8 cellular contexts compared by ENCODE assay signal in the genomic region with DNA sequence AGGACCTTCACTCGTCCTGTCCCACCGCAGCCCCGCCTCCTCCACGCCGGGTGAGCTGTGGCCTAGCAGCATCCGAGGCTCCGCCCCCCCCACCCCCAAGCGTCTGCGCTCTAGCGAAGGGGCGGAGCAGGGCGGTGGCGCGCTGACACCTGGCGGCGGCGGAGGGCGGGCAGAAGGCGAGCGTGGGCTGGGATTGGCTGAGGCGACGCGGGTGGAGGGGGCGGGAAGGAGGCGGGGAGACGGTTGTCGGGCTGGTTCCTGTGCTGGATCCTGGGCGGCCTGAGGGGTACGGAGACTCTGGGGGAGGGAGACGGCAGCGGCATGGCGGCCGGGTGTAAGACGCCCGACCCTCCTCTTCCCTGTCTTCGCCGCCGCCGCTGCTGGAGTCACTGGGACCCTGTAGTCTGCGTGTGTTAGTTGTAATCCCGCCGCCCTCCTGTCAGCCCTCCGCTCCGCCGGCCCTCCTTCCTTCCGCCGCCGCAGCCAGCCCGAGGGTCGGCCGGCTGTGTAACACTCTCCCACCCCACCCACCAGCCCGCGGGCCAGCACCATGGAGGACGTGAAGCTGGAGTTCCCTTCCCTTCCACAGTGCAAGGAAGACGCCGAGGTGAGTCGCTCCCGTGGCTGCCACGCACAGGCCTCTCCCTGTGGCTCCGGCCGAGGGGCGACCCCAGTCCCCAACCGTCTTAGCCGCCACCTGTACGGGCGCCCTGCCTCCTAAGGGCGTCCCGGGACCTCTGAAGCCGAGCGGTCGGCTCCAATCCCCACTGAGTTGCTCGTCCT. TPM values are rescaled to one million over a fixed set of nuclear protein-coding genes. Genes with fewer than 3 reads are reported as not detected.
DNase-seq lines count a peak whose midpoint lies in the region; ATAC-seq, FAIRE-seq and TF ChIP-seq lines count a peak whose summit lies in the region.

A gene with protein sequence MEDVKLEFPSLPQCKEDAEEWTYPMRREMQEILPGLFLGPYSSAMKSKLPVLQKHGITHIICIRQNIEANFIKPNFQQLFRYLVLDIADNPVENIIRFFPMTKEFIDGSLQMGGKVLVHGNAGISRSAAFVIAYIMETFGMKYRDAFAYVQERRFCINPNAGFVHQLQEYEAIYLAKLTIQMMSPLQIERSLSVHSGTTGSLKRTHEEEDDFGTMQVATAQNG (plus strand): TSS at position 242 of the 783 bp plus-strand sequence. CDS start 309 bp downstream, at position 551.

- CTCF ChIA-PET in RWPE1 (lab: Yijun Ruan, JAX): interaction anchor here (0.6 kb wide), 1 partner anchor 99 kb away, joined by 3 read pairs; no protein-coding TSS in a partner anchor

- H3K27ac ChIP-seq in RWPE1: peak within 1 kb of the TSS; percentile 82

- ATAC-seq in activated T-helper 17 cell treated with anti-CD3 and anti-CD28 coated beads, Interleukin-2, amount 50 U/mL, for 72 hours (replicated peaks): peak; percentile 98
- ATAC-seq in naive thymus-derived CD8-positive, alpha-beta T cell: peak; percentile 92 to 93
- peak; percentile 93 to 96 for ATAC-seq in stimulated activated naive B cell treated with anti-CD40 and anti-IgM and Interleukin-4, amounts not matched to agents 10 μg/mL and 1 μg/mL and 100 μg/mL, for 72 hours (replicated peaks)

- H3K4me3 ChIP-seq in fibroblast of mammary gland (ENCODE audit: control insufficient read depth, low read depth, low read length): peak within 1 kb of the TSS; percentile 93

- TF ChIP-seq POLR2A in H54 (IDR thresholded peaks at IDR 0.05; ENCODE audit: low read depth, low read length): peak; percentile 81

- no peak for TF ChIP-seq CTCF in RWPE1 (conservative IDR thresholded peaks at IDR 0.05; ENCODE audit: low read depth)
- TF ChIP-seq CTCF in fibroblast of mammary gland (conservative IDR thresholded peaks at IDR 0.05; ENCODE audit: control insufficient read depth, insufficient read depth, low read depth, low read length): no peak

- peak; percentile 86 for FAIRE-seq in H54 (lab: Jason Lieb, UNC)

- H3K4me1 Mint-ChIP-seq in activated T-helper 17 cell treated with anti-CD3 and anti-CD28 coated beads, Interleukin-2, amount 50 U/mL, for 72 hours: peaks cover 22% of the 10 kb centered on the region
- H3K4me1 Mint-ChIP-seq in naive thymus-derived CD8-positive, alpha-beta T cell: peaks cover 12 to 52% (median 26%) of the 10 kb centered on the region in 4 donors
- H3K4me1 Mint-ChIP-seq in stimulated activated naive B cell treated with anti-CD40 and anti-IgM and Interleukin-4, amounts not matched to agents 10 μg/mL and 1 μg/mL and 100 μg/mL, for 72 hours: peaks cover 11 to 37% of the 10 kb centered on the region in 2 donors

- DNase-seq in EL (peak; percentile 99), H54 (ENCODE audit: insufficient read length, low spot score) (peak; percentile 76), LoVo (ENCODE audit: low spot score) (peak; percentile 97), RWPE1 (ENCODE audit: low spot score) (peak; percentile 93), fibroblast of mammary gland (ENCODE audit: low read depth) (peak; percentile 96)
- DNase-seq in naive thymus-derived CD8-positive, alpha-beta T cell: peak; percentile 89 to 98 (median 96)
- DNase-seq in stimulated activated naive B cell treated with anti-CD40 and anti-IgM and Interleukin-4, amounts not matched to agents 10 μg/mL and 1 μg/mL and 100 μg/mL, for 72 hours: peak; percentile 96

- H3K36me3 Mint-ChIP-seq in activated T-helper 17 cell treated with anti-CD3 and anti-CD28 coated beads, Interleukin-2, amount 50 U/mL, for 72 hours (ENCODE audit: low read depth): peaks cover 65% of the 10 kb centered on the region
- H3K36me3 Mint-ChIP-seq in naive thymus-derived CD8-positive, alpha-beta T cell: peaks cover 7 to 57% (median 19%) of the 10 kb centered on the region in 3 donors
- H3K36me3 Mint-ChIP-seq in stimulated activated naive B cell treated with anti-CD40 and anti-IgM and Interleukin-4, amounts not matched to agents 10 μg/mL and 1 μg/mL and 100 μg/mL, for 72 hours: peaks cover 22 to 37% of the 10 kb centered on the region in 2 donors

- peak within 1 kb of the TSS; percentile 81 for H3K27ac Mint-ChIP-seq in activated T-helper 17 cell treated with anti-CD3 and anti-CD28 coated beads, Interleukin-2, amount 50 U/mL, for 72 hours
- peak within 1 kb of the TSS; percentile 86 to 97 (median 93) for H3K27ac Mint-ChIP-seq in naive thymus-derived CD8-positive, alpha-beta T cell
- H3K27ac Mint-ChIP-seq in stimulated activated naive B cell treated with anti-CD40 and anti-IgM and Interleukin-4, amounts not matched to agents 10 μg/mL and 1 μg/mL and 100 μg/mL, for 72 hours: peak within 1 kb of the TSS; percentile 94

- peak within 1 kb of the TSS; percentile 92 for H3K4me3 Mint-ChIP-seq in activated T-helper 17 cell treated with anti-CD3 and anti-CD28 coated beads, Interleukin-2, amount 50 U/mL, for 72 hours
- peak within 1 kb of the TSS; percentile 90 to 97 (median 93) for H3K4me3 Mint-ChIP-seq in naive thymus-derived CD8-positive, alpha-beta T cell
- H3K4me3 Mint-ChIP-seq in stimulated activated naive B cell treated with anti-CD40 and anti-IgM and Interleukin-4, amounts not matched to agents 10 μg/mL and 1 μg/mL and 100 μg/mL, for 72 hours: peak within 1 kb of the TSS; percentile 87 to 97

- no peaks in the 10 kb centered on the region for H3K9me3 Mint-ChIP-seq in activated T-helper 17 cell treated with anti-CD3 and anti-CD28 coated beads, Interleukin-2, amount 50 U/mL, for 72 hours
- no peaks in the 10 kb centered on the region for H3K9me3 Mint-ChIP-seq in naive thymus-derived CD8-positive, alpha-beta T cell
- no peaks in the 10 kb centered on the region for H3K9me3 Mint-ChIP-seq in stimulated activated naive B cell treated with anti-CD40 and anti-IgM and Interleukin-4, amounts not matched to agents 10 μg/mL and 1 μg/mL and 100 μg/mL, for 72 hours

- POLR2A ChIA-PET in RWPE1 (lab: Yijun Ruan, JAX; ENCODE audit: low non-redundant PET): no interaction called here
- POLR2A ChIA-PET in naive thymus-derived CD8-positive, alpha-beta T cell (lab: Charles Lee): interaction anchor here (0.7 to 4.7 kb wide), 10 partner anchors 8 to 423 kb away, joined by 3 to 54 read pairs (median 6); a partner anchor contains a TSS

- no peaks in the 10 kb centered on the region for H3K27me3 Mint-ChIP-seq in activated T-helper 17 cell treated with anti-CD3 and anti-CD28 coated beads, Interleukin-2, amount 50 U/mL, for 72 hours
- no peaks in the 10 kb centered on the region for H3K27me3 Mint-ChIP-seq in naive thymus-derived CD8-positive, alpha-beta T cell
- no peaks in the 10 kb centered on the region for H3K27me3 Mint-ChIP-seq in stimulated activated naive B cell treated with anti-CD40 and anti-IgM and Interleukin-4, amounts not matched to agents 10 μg/mL and 1 μg/mL and 100 μg/mL, for 72 hours

RNA-seq across cellular contexts. Expression of the gene that starts here (rescaled TPM):
- total RNA-seq in activated T-helper 17 cell treated with anti-CD3 and anti-CD28 coated beads, Interleukin-2, amount 50 U/mL, for 72 hours: 10 to 100 TPM; 13.4 to 14.0 TPM
- 10 to 100 TPM; 43.0 to 48.8 TPM for total RNA-seq in naive thymus-derived CD8-positive, alpha-beta T cell
- 10 to 100 TPM; 22.9 to 30.5 (median 25.6) TPM for polyA plus RNA-seq in naive thymus-derived CD8-positive, alpha-beta T cell

Comparison
In these comparisons a context has a peak if more than half of its experiments do, and no peak if none do; other contexts are left out.
1. Peak in every context shown above with its lines: DNase-seq, ATAC-seq, H3K4me3 ChIP-seq and H3K27ac ChIP-seq.